Comparison of ENCODE assay signal across 16 cellular contexts in genomic region chr6:113219783-113220182, GRCh38.
"Had no signal": no experiment of that assay in that cellular context is flagged by ENCODE, and none has a peak within 500 bp of the region (broad histone marks: within the 10 kb centered on the region; RNA-seq: fewer than 3 reads in every experiment).

No MANE protein-coding gene starts in this region.

- H3K4me1 ChIP-seq: esophagus squamous epithelium, pancreas, upper lobe of left lung had no signal

- H3K27ac ChIP-seq: cardiac muscle cell, esophagus squamous epithelium, pancreas, thoracic aorta, upper lobe of left lung had no signal

- H3K4me3 ChIP-seq: cardiac muscle cell, esophagus squamous epithelium, pancreas, thoracic aorta, upper lobe of left lung had no signal

- H3K9me3 ChIP-seq: esophagus squamous epithelium, pancreas, thoracic aorta, upper lobe of left lung had no signal

- ATAC-seq: activated CD8-positive, alpha-beta memory T cell treated with anti-CD3 and anti-CD28 coated beads, Interleukin-2, amount 10 ng/mL, durations not matched to agents 7 days and 5 days; activated T-helper 17 cell treated with anti-CD3 and anti-CD28 coated beads, Interleukin-2, amount 50 U/mL, for 72 hours; naive thymus-derived CD8-positive, alpha-beta T cell; pancreas; stimulated activated naive B cell treated with anti-CD40 and anti-IgM and Interleukin-4, amounts not matched to agents 10 μg/mL and 1 μg/mL and 100 μg/mL, for 72 hours had no signal

- H3K36me3 ChIP-seq: cardiac muscle cell, esophagus squamous epithelium, pancreas, thoracic aorta, upper lobe of left lung had no signal

- DNase-seq: activated CD4-positive, alpha-beta memory T cell treated with anti-CD3 and anti-CD28 coated beads, Interleukin-2, amount 10 ng/mL, durations not matched to agents 7 days and 5 days; activated CD4-positive, alpha-beta T cell treated with anti-CD3 and anti-CD28 coated beads for 48 hours; activated CD4-positive, CD25-positive, alpha-beta regulatory T cell; activated CD8-positive, alpha-beta memory T cell treated with anti-CD3 and anti-CD28 coated beads, Interleukin-2, amount 10 ng/mL, durations not matched to agents 7 days and 5 days; activated naive CD4-positive, alpha-beta T cell; activated naive CD8-positive, alpha-beta T cell treated with anti-CD3 and anti-CD28 coated beads for 36 hours; amniotic stem cell; effector memory CD4-positive, alpha-beta T cell; esophagus squamous epithelium; naive thymus-derived CD8-positive, alpha-beta T cell; pancreas; stimulated activated naive B cell treated with anti-CD40 and anti-IgM and Interleukin-4, amounts not matched to agents 10 μg/mL and 1 μg/mL and 100 μg/mL, for 72 hours; upper lobe of left lung had no signal

- H3K27me3 ChIP-seq: cardiac muscle cell, esophagus squamous epithelium, pancreas, upper lobe of left lung had no signal
